Comparison of ENCODE assay signal across 1 cellular context in the genomic region with DNA sequence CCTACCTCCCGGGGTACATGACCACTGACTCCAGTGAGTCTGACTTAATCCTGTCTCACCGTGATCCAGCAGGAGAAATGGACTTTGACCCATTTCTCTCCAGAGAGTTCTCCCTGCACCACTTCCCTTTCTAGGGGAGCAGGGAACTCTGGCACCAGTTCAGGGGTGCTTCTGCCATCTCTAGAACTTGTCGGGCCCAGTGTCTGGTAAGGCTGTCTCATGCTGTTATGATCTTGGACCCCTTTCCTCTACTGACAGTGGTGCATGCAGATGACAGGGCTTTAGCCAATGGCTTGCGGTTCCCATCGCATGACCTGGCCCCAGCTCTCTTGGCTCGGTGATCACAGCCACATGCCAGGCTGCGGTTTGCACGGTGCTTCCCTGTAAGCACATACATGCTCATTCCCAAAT.
TF ChIP-seq lines count a peak whose summit lies in the region.

No MANE protein-coding gene starts in this region.

TF ChIP-seq in K562, 482 proteins besides CTCF, POLR2A, EP300 and RAD21:
- TF ChIP-seq ZNF212 (CRISPR knock-in tag; IDR thresholded peaks at IDR 0.05) (no peak), SRSF1 (IDR thresholded peaks at IDR 0.05; ENCODE audit: low read depth, low read length) (no peak)
TF ChIP-seq in K562: peak in this region for 0.
